ENCODE assay signal across 24 cellular contexts in genomic region chr3:152232001-152232400, GRCh38. TPM values are rescaled to one million over a fixed set of nuclear protein-coding genes. Genes with fewer than 3 reads are reported as not detected.
A peak's percentile ranks its signal among the peaks of the same experiment; 100 is the strongest.
DNase-seq lines count a peak whose midpoint lies in the region; ATAC-seq lines count a peak whose summit lies in the region.
"Had no signal": no experiment of that assay in that cellular context is flagged by ENCODE, and none has a peak within 500 bp of the region (broad histone marks: within the 10 kb centered on the region; RNA-seq: fewer than 3 reads in every experiment).

No MANE protein-coding gene starts in this region.

- H2AFZ ChIP-seq in mesenchymal stem cell (ENCODE audit: low read depth, low read length) = no peak overlapping the region

- H3K23ac ChIP-seq in mesenchymal stem cell (ENCODE audit: low read length in 2 of 2) = no peak overlapping the region

- no peaks in the 10 kb centered on the region for H3K79me1 ChIP-seq in mesenchymal stem cell (replicated peaks; ENCODE audit: low read length, poor library complexity, severe bottlenecking)

- H3K14ac ChIP-seq in mesenchymal stem cell (ENCODE audit: low read length in 2 of 2) = no peak overlapping the region

- no peak for ATAC-seq in T-cell (replicated peaks in 1 of 4)
- ATAC-seq: GM12878, K562 had no signal

- H3K27me3 Mint-ChIP-seq in activated naive CD4-positive, alpha-beta T cell treated with anti-CD3 and anti-CD28 coated beads, Interleukin-2, amount 10 ng/mL, durations not matched to agents 7 days and 5 days = no peaks in the 10 kb centered on the region
- H3K27me3 Mint-ChIP-seq in T-cell = no peaks in the 10 kb centered on the region
- H3K27me3 Mint-ChIP-seq: CD4-positive, alpha-beta memory T cell had no signal

- no peak overlapping the region for H2BK5ac ChIP-seq in mesenchymal stem cell (ENCODE audit: low read depth, low read length, poor library complexity, severe bottlenecking)

- peak overlapping the region; percentile 1 for H3K27ac Mint-ChIP-seq in activated naive CD4-positive, alpha-beta T cell treated with anti-CD3 and anti-CD28 coated beads, Interleukin-2, amount 10 ng/mL, durations not matched to agents 7 days and 5 days
- H3K27ac Mint-ChIP-seq in T-cell = peak overlapping the region; percentile 41 to 61
- H3K27ac Mint-ChIP-seq: H9, HFFc6 had no signal

- H3K9me3 Mint-ChIP-seq in activated naive CD4-positive, alpha-beta T cell treated with anti-CD3 and anti-CD28 coated beads, Interleukin-2, amount 10 ng/mL, durations not matched to agents 7 days and 5 days = peaks cover 4% of the 10 kb centered on the region
- no peaks in the 10 kb centered on the region for H3K9me3 Mint-ChIP-seq in T-cell
- H3K9me3 Mint-ChIP-seq: H9, HFFc6 had no signal

- H3K4me1 Mint-ChIP-seq in activated naive CD4-positive, alpha-beta T cell treated with anti-CD3 and anti-CD28 coated beads, Interleukin-2, amount 10 ng/mL, durations not matched to agents 7 days and 5 days = peaks cover 61% of the 10 kb centered on the region
- peaks cover 59 to 71% (median 69%) of the 10 kb centered on the region in 3 donors for H3K4me1 Mint-ChIP-seq in T-cell
- H3K4me1 Mint-ChIP-seq: H9 had no signal

- no peak overlapping the region for H2BK12ac ChIP-seq in mesenchymal stem cell (ENCODE audit: low read length in 2 of 2)

- no peaks in the 10 kb centered on the region for H3K36me3 ChIP-seq in mesenchymal stem cell (ENCODE audit: control insufficient read depth in 1 of 2, insufficient read depth in 2 of 2, low read depth in 1 of 2, low read length in 2 of 2)
- H3K36me3 ChIP-seq: BLaER1, Peyer's patch had no signal

- no peak overlapping the region for H4K91ac ChIP-seq in mesenchymal stem cell (ENCODE audit: low read length)

- H3K4me3 ChIP-seq in mesenchymal stem cell (ENCODE audit: insufficient read depth in 1 of 2, low read depth in 1 of 2, low read length in 2 of 2) = no peak overlapping the region
- H3K4me3 ChIP-seq: BLaER1, GM12878, K562, Peyer's patch had no signal

- POLR2A ChIA-PET in T-cell (lab: Charles Lee) = interaction anchor here in 1 of 2 donors (1.0 kb wide), 1 partner anchor 28 kb away, joined by 3 read pairs; no protein-coding TSS in a partner anchor

- no peak overlapping the region for H2BK15ac ChIP-seq in mesenchymal stem cell (ENCODE audit: low read depth, poor library complexity, severe bottlenecking)

- H3K4me3 Mint-ChIP-seq in activated naive CD4-positive, alpha-beta T cell treated with anti-CD3 and anti-CD28 coated beads, Interleukin-2, amount 10 ng/mL, durations not matched to agents 7 days and 5 days = no peak overlapping the region
- H3K4me3 Mint-ChIP-seq in T-cell = no peak overlapping the region
- H3K4me3 Mint-ChIP-seq: H9, HFFc6 had no signal

- H3K27ac ChIP-seq in mesenchymal stem cell (ENCODE audit: low read length, poor library complexity, severe bottlenecking) = no peak overlapping the region
- H3K27ac ChIP-seq: BLaER1, Peyer's patch had no signal

- no peak overlapping the region for H2AK5ac ChIP-seq in mesenchymal stem cell (ENCODE audit: low read length, severe bottlenecking)

- H3K4me2 ChIP-seq in mesenchymal stem cell (ENCODE audit: low read length, poor library complexity, severe bottlenecking) = no peak overlapping the region
- H3K4me2 ChIP-seq: BLaER1 had no signal

- H2BK120ac ChIP-seq in mesenchymal stem cell (ENCODE audit: low read depth, low read length) = no peak overlapping the region

- 100% methylated on average over 1 of the region's 1 CpG for WGBS in mesenchymal stem cell

- peaks cover 1% of the 10 kb centered on the region for H3K36me3 Mint-ChIP-seq in activated naive CD4-positive, alpha-beta T cell treated with anti-CD3 and anti-CD28 coated beads, Interleukin-2, amount 10 ng/mL, durations not matched to agents 7 days and 5 days
- H3K36me3 Mint-ChIP-seq in T-cell = no peaks in the 10 kb centered on the region
- H3K36me3 Mint-ChIP-seq: CD4-positive, alpha-beta memory T cell had no signal

- peaks cover 3% of the 10 kb centered on the region for H3K4me1 ChIP-seq in mesenchymal stem cell (ENCODE audit: control insufficient read depth, insufficient read depth, low read depth, low read length)
- H3K4me1 ChIP-seq: BLaER1, Caco-2, Peyer's patch had no signal

- in situ Hi-C loops in G401 (cut with HindIII; ENCODE audit: low sequenced_read_pairs) = no loop called here

- DNase-seq in activated naive CD4-positive, alpha-beta T cell treated with anti-CD3 and anti-CD28 coated beads, Interleukin-2, amount 10 ng/mL, durations not matched to agents 7 days and 5 days = no peak
- DNase-seq in activated naive CD4-positive, alpha-beta T cell (lab: John Stamatoyannopoulos, UW) = no peak
- DNase-seq in NCI-H1105 (lab: John Stamatoyannopoulos, UW) (peak; percentile 59), T-cell (no peak), foreskin melanocyte (peak; percentile 83), G401 (ENCODE audit: low spot score) (no peak), mesenchymal stem cell (no peak), inferior parietal cortex (ENCODE audit: extremely low spot score) (no peak)
- DNase-seq: ACHN; Caco-2; CD4-positive, alpha-beta memory T cell; DMS 273 treated with DMSO at 0.1 percent for 48 hours; DMS79 treated with DMSO at 0.1 percent for 48 hours; H9; HFFc6; NCI-H1092 treated with DMSO at 0.1 percent for 48 hours; NCI-H2029 treated with DMSO at 0.1 percent for 48 hours; NCI-H226; NCI-H510A treated with DMSO at 0.1 percent for 48 hours; NCI-H82; Peyer's patch had no signal

- H4K8ac ChIP-seq in mesenchymal stem cell (ENCODE audit: low read length) = no peak overlapping the region

- H3K9me3 ChIP-seq in mesenchymal stem cell (ENCODE audit: control insufficient read depth, low read length) = no peaks in the 10 kb centered on the region
- H3K9me3 ChIP-seq: Caco-2, Peyer's patch had no signal

- H3K4ac ChIP-seq in mesenchymal stem cell (ENCODE audit: low read depth in 1 of 2, low read length in 2 of 2) = no peak overlapping the region

- H3K18ac ChIP-seq in mesenchymal stem cell (ENCODE audit: low read depth in 1 of 2, low read length in 2 of 2) = no peak overlapping the region

- CTCF ChIA-PET in activated naive CD4-positive, alpha-beta T cell treated with anti-CD3 and anti-CD28 coated beads, Interleukin-2, amount 10 ng/mL, durations not matched to agents 7 days and 5 days (lab: Charles Lee) = no interaction called here
- CTCF ChIA-PET in T-cell (lab: Charles Lee) = no interaction called here

- no peaks in the 10 kb centered on the region for H3K27me3 ChIP-seq in mesenchymal stem cell (ENCODE audit: control insufficient read depth in 1 of 2, insufficient read depth in 1 of 2, low read length in 2 of 2)
- H3K27me3 ChIP-seq: BLaER1, Peyer's patch had no signal

- no peak overlapping the region for H3K9ac ChIP-seq in mesenchymal stem cell (ENCODE audit: low read length)
- H3K9ac ChIP-seq: BLaER1 had no signal

RNA-seq across cellular contexts. Expression of gene MBNL1, which starts 36.7 kb away (rescaled TPM):
- 100 to 1,000 TPM; 408 to 705 (median 423) TPM for total RNA-seq in T-cell
- total RNA-seq in G401 (2014; rRNA removed; shearing (Covaris generic)) = 31.4 and 61.2 TPM in 2 replicates
- polyA plus RNA-seq in mesenchymal stem cell (2013, experiment 1 of 2) = 85.7 TPM
- polyA plus RNA-seq in mesenchymal stem cell (2013, experiment 2 of 2) = 85.2 TPM

Comparison
In these comparisons a context has a peak if more than half of its experiments do, and no peak if none do; other contexts are left out.
1. DNase-seq: peak in NCI-H1105 (single experiment) and foreskin melanocyte (single experiment); none in activated naive CD4-positive, alpha-beta T cell treated with anti-CD3 and anti-CD28 coated beads, Interleukin-2, amount 10 ng/mL, durations not matched to agents 7 days and 5 days (single experiment), activated naive CD4-positive, alpha-beta T cell (0 of 4), T-cell (0 of 34), G401 (single experiment), mesenchymal stem cell (single experiment) and inferior parietal cortex (single experiment).